In genomic region chr20:640674-641515, GRCh38 we compare ENCODE assay signal across 1 cellular context.
TF ChIP-seq lines count a peak whose summit lies in the region.

No MANE protein-coding gene starts in this region.

TF ChIP-seq in K562, 482 proteins besides CTCF, POLR2A, EP300 and RAD21:
- TF ChIP-seq RBM25 (IDR thresholded peaks at IDR 0.05; ENCODE audit: low read depth, low read length, severe bottlenecking): peak; percentile 85
- TF ChIP-seq BCOR (IDR thresholded peaks at IDR 0.05): peak; percentile 75
- TF ChIP-seq NBN (IDR thresholded peaks at IDR 0.05; ENCODE audit: low read depth): no peak
- no peak for TF ChIP-seq SMAD2 (IDR thresholded peaks at IDR 0.05; ENCODE audit: low read depth, low read length)
- TF ChIP-seq ZNF224 (CRISPR knock-in tag; IDR thresholded peaks at IDR 0.05): no peak
- no peak for TF ChIP-seq E2F6 (IDR thresholded peaks at IDR 0.05; ENCODE audit: borderline replicate concordance in 1 of 2, extremely low read depth in 1 of 2, insufficient read depth in 1 of 2, insufficient read length in 1 of 2, low read depth in 1 of 2, low read length in 1 of 2, poor library complexity in 1 of 2, severe bottlenecking in 1 of 2)
- no peak for TF ChIP-seq RBM15 (IDR thresholded peaks at IDR 0.05; ENCODE audit: insufficient read depth, low read length)
- TF ChIP-seq ZKSCAN8 (CRISPR knock-in tag; IDR thresholded peaks at IDR 0.05): peak; percentile 95
- no peak for TF ChIP-seq NUFIP1 (IDR thresholded peaks at IDR 0.05; ENCODE audit: partially characterized antibody)
- no peak for TF ChIP-seq ERF (CRISPR knock-in tag; IDR thresholded peaks at IDR 0.05)
- TF ChIP-seq ZFP1 (CRISPR knock-in tag; IDR thresholded peaks at IDR 0.05): no peak
- TF ChIP-seq ZNF134 (CRISPR knock-in tag; conservative IDR thresholded peaks at IDR 0.05): no peak
- TF ChIP-seq FOXA1 (IDR thresholded peaks at IDR 0.05; ENCODE audit: borderline replicate concordance): no peak
- no peak for TF ChIP-seq NFIC (IDR thresholded peaks at IDR 0.05)
- TF ChIP-seq KDM1A (IDR thresholded peaks at IDR 0.05): peak; percentile 27 to 67; a peak in 3 of 4 replicates
- TF ChIP-seq NFATC3 (IDR thresholded peaks at IDR 0.05): no peak
- no peak for TF ChIP-seq LARP7 (IDR thresholded peaks at IDR 0.05)
- TF ChIP-seq RCOR1 (IDR thresholded peaks at IDR 0.05; ENCODE audit: borderline replicate concordance in 1 of 2, low read depth in 2 of 2, low read length in 2 of 2): 0 out of 4 replicates have a peak, but pooled peaks of 1 of the 2 experiments have one; percentile 8
- TF ChIP-seq ADNP (tag; IDR thresholded peaks at IDR 0.05): peak; percentile 62; the same call in 1 of the 2 replicates
- peak; percentile 55; the same call in 1 of the 2 replicates for TF ChIP-seq HDAC2 (IDR thresholded peaks at IDR 0.05)
- peak; percentile 64 for TF ChIP-seq ESRRA (IDR thresholded peaks at IDR 0.05; ENCODE audit: borderline replicate concordance, low read depth)
- TF ChIP-seq BDP1 (IDR thresholded peaks at IDR 0.05; ENCODE audit: insufficient read depth, insufficient read length): no peak
- TF ChIP-seq DACH1 (IDR thresholded peaks at IDR 0.05; ENCODE audit: partially characterized antibody): no peak
- no peak for TF ChIP-seq DMBX1 (CRISPR knock-in tag; IDR thresholded peaks at IDR 0.05; ENCODE audit: borderline replicate concordance)
- no peak for TF ChIP-seq HNRNPH1 (optimal IDR thresholded peaks at IDR 0.05; ENCODE audit: low read depth, low read length)
TF ChIP-seq in K562: peak in this region for 8.
